ENCODE assay signal across 25 cellular contexts in genomic region chr7:144001543-144001942, GRCh38. TPM values are rescaled to one million over a fixed set of nuclear protein-coding genes. Genes with fewer than 3 reads are reported as not detected.
"Had no signal": no experiment of that assay in that cellular context is flagged by ENCODE, and none has a peak within 500 bp of the region (broad histone marks: within the 10 kb centered on the region; RNA-seq: fewer than 3 reads in every experiment).

No MANE protein-coding gene starts in this region.

- H3K27me3 ChIP-seq: adrenal gland, ascending aorta, colonic mucosa, esophagus muscularis mucosa, heart left ventricle, neural progenitor cell, uterus had no signal

- ATAC-seq: activated CD4-positive, CD25-positive, alpha-beta regulatory T cell treated with anti-CD3 and anti-CD28 coated beads, Interleukin-2, amount 50 U/mL, for 24 hours; activated naive CD4-positive, alpha-beta T cell treated with anti-CD3 and anti-CD28 coated beads, Interleukin-2, amount 50 U/mL, for 72 hours; heart left ventricle; left lobe of liver; lower lobe of right lung; naive thymus-derived CD4-positive, alpha-beta T cell; stimulated activated naive CD8-positive, alpha-beta T cell treated with anti-CD3 and anti-CD28 coated beads, Interleukin-15, amount 100 ng/mL, for 72 hours; T-cell had no signal

- H3K36me3 ChIP-seq: adrenal gland, ascending aorta, colonic mucosa, esophagus muscularis mucosa, heart left ventricle, lower lobe of right lung, neural progenitor cell, uterus had no signal

- H2AFZ ChIP-seq: neural progenitor cell had no signal

- H3K4me2 ChIP-seq: neural progenitor cell had no signal

- H3K9me3 ChIP-seq: adrenal gland, ascending aorta, colonic mucosa, esophagus muscularis mucosa, heart left ventricle, lower lobe of right lung, uterus had no signal

- H3K9ac ChIP-seq: neural progenitor cell had no signal

- DNase-seq: activated T-cell treated with anti-CD3 and anti-CD28 coated beads, Interleukin-2, amount 50 U/mL, for 1 hour; adrenal gland; colonic mucosa; heart left ventricle; kidney; lower lobe of right lung; mesendoderm; naive thymus-derived CD4-positive, alpha-beta T cell; stimulated activated CD4-positive, alpha-beta T cell treated with anti-CD3 and anti-CD28 coated beads, Interleukin-1b, Interleukin-23, amount 100 ng/mL, for 48 hours; stimulated activated naive CD8-positive, alpha-beta T cell treated with anti-CD3 and anti-CD28 coated beads, Interleukin-15, amount 100 ng/mL, for 72 hours; T-cell; trophoblast cell; uterus had no signal

- H3K4me1 ChIP-seq: adrenal gland, ascending aorta, colonic mucosa, lower lobe of right lung, neural progenitor cell, uterus had no signal

- H3K27ac ChIP-seq: adrenal gland, ascending aorta, colonic mucosa, esophagus muscularis mucosa, heart left ventricle, lower lobe of right lung, neural progenitor cell, uterus, VCaP had no signal

- H3K4me3 ChIP-seq: adrenal gland, ascending aorta, colonic mucosa, esophagus muscularis mucosa, heart left ventricle, lower lobe of right lung, neural progenitor cell, uterus had no signal

RNA-seq across cellular contexts. Expression of gene OR6B1, which starts 1.4 kb away (rescaled TPM):
- total RNA-seq: activated naive CD4-positive, alpha-beta T cell treated with anti-CD3 and anti-CD28 coated beads, Interleukin-2, amount 50 U/mL, for 72 hours; adrenal gland; ascending aorta; colonic mucosa; esophagus muscularis mucosa; heart left ventricle; kidney; left lobe of liver; lower lobe of right lung; mucosa of gallbladder; naive thymus-derived CD4-positive, alpha-beta T cell; osteocyte; progenitor cell of endocrine pancreas; skeletal muscle tissue; T-cell; temporal lobe; uterus had no signal
- polyA plus RNA-seq: heart left ventricle; naive thymus-derived CD4-positive, alpha-beta T cell had no signal

RNA-seq across cellular contexts. Expression of gene OR2F1, which starts 46.9 kb away (rescaled TPM):
- total RNA-seq: activated naive CD4-positive, alpha-beta T cell treated with anti-CD3 and anti-CD28 coated beads, Interleukin-2, amount 50 U/mL, for 72 hours; adrenal gland; ascending aorta; colonic mucosa; esophagus muscularis mucosa; heart left ventricle; kidney; left lobe of liver; lower lobe of right lung; mucosa of gallbladder; naive thymus-derived CD4-positive, alpha-beta T cell; osteocyte; progenitor cell of endocrine pancreas; skeletal muscle tissue; T-cell; uterus had no signal
- polyA plus RNA-seq: adrenal gland; heart left ventricle; naive thymus-derived CD4-positive, alpha-beta T cell had no signal

RNA-seq across cellular contexts. Expression of gene OR2A5, which starts 47.2 kb away (rescaled TPM):
- total RNA-seq: activated naive CD4-positive, alpha-beta T cell treated with anti-CD3 and anti-CD28 coated beads, Interleukin-2, amount 50 U/mL, for 72 hours; ascending aorta; colonic mucosa; esophagus muscularis mucosa; heart left ventricle; kidney; left lobe of liver; lower lobe of right lung; mucosa of gallbladder; naive thymus-derived CD4-positive, alpha-beta T cell; osteocyte; progenitor cell of endocrine pancreas; skeletal muscle tissue; T-cell; temporal lobe; uterus had no signal
- polyA plus RNA-seq: adrenal gland; heart left ventricle; naive thymus-derived CD4-positive, alpha-beta T cell had no signal
